In the genomic region with DNA sequence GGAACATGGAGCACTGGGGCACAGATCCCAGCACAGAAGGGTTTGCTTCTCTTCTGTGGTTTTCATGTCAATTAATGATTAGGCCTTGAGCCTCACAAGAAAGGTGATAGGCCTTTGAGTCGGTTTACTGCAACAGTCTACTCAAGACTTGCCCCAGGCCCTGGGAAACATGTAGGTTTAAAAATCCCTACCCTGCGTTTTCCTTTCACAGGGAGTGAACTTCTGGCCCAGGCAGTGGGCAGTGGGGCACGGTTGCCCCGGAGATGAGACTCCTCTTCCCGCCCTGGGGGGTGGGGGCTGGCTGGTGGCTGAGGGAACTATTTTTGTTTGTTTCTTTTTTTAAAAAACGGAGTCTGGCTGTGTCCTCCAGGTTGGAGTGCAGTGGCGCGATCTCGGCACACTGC, we compare ENCODE assay signal across 7 cellular contexts. TPM values are rescaled to one million over a fixed set of nuclear protein-coding genes. Genes with fewer than 3 reads are reported as not detected.
DNase-seq lines count a peak whose midpoint lies in the region; ATAC-seq and TF ChIP-seq lines count a peak whose summit lies in the region.

No MANE protein-coding gene starts in this region.

- H3K27me3 ChIP-seq in H7 (ENCODE audit: control insufficient read depth, insufficient read depth, low read length) (peaks cover 6% of the 10 kb centered on the region), gastrocnemius medialis (peaks cover 0 to 21% (median 19%) of the 10 kb centered on the region in 3 donors)

- POLR2A ChIA-PET in GM10248 (lab: Yijun Ruan, JAX), result no interaction called here

- H3K36me3 ChIP-seq in H7 (replicated peaks; ENCODE audit: control insufficient read depth, insufficient read depth, low read length) (no peaks in the 10 kb centered on the region; the same call in none of the 2 replicates), SK-N-MC (ENCODE audit: insufficient read depth, low read length) (0 out of 2 replicates have a peak, but pooled peaks cover 4% of the 10 kb centered on the region), gastrocnemius medialis (no peaks in the 10 kb centered on the region)

- CTCF ChIA-PET in GM10248 (lab: Yijun Ruan, JAX), result interaction anchor here (1.2 to 1.8 kb wide), 4 partner anchors 10 to 21 kb away, joined by 3 to 6 read pairs (median 4); no protein-coding TSS in a partner anchor

- peak; percentile 66 for DNase-seq in H7
- DNase-seq in SK-N-MC (ENCODE audit: low read depth, low spot score), result no peak
- DNase-seq in fibroblast of villous mesenchyme (ENCODE audit: low read depth), result no peak
- DNase-seq in gastrocnemius medialis, result no peak
- no peak for DNase-seq in GM10248 (ENCODE audit: extremely low spot score)

- in situ Hi-C loops in gastrocnemius medialis (cut with MboI; ENCODE audit: low sequenced_read_pairs in 4 of 4), result no loop called here

- intact Hi-C loops in gastrocnemius medialis (cut with DNase I; ENCODE audit: low total_unique reads), result loop anchor here (5.0 kb wide), 1 partner anchor 57 kb away; no protein-coding TSS in a partner anchor

- TF ChIP-seq CTCF in fibroblast of villous mesenchyme (IDR thresholded peaks at IDR 0.05; ENCODE audit: insufficient read depth, low read depth, low read length) (no peak), gastrocnemius medialis (IDR thresholded peaks at IDR 0.05 in 4 of 5, conservative IDR thresholded peaks at IDR 0.05 in 1 of 5) (no peak), GM10248 (IDR thresholded peaks at IDR 0.05; ENCODE audit: control extremely low read depth, extremely low read depth, low read depth, missing control alignments) (no peak)

- peaks cover 6 to 20% of the 10 kb centered on the region in 2 donors for H3K4me1 ChIP-seq in gastrocnemius medialis

- peak overlapping the region; percentile 35 for H3K4me3 ChIP-seq in H7 (ENCODE audit: insufficient read depth, low read depth, low read length)
- peak overlapping the region; percentile 80 for H3K4me3 ChIP-seq in SK-N-MC
- peak overlapping the region; percentile 83 for H3K4me3 ChIP-seq in fibroblast of villous mesenchyme (ENCODE audit: low read depth, low read length)
- H3K4me3 ChIP-seq in gastrocnemius medialis, result peak overlapping the region; percentile 54 to 82 (median 71)

- no peak for TF ChIP-seq POLR2A in gastrocnemius medialis (IDR thresholded peaks at IDR 0.05)

- peak in 1 of 2 donors; percentile 18 for ATAC-seq in gastrocnemius medialis
- ATAC-seq in HG03354 (IDR thresholded peaks at IDR 0.05; ENCODE audit: poor library complexity, severe bottlenecking, unreplicated experiment), result no peak
- no peak for ATAC-seq in HG03521 (IDR thresholded peaks at IDR 0.05; ENCODE audit: unreplicated experiment)

- H3K9me3 ChIP-seq in SK-N-MC (ENCODE audit: low read depth, low read length) (no peaks in the 10 kb centered on the region), gastrocnemius medialis (no peaks in the 10 kb centered on the region)

- H3K9ac ChIP-seq in SK-N-MC (ENCODE audit: insufficient read length), result no peak overlapping the region

- no peak overlapping the region for H3K27ac ChIP-seq in SK-N-MC
- H3K27ac ChIP-seq in gastrocnemius medialis, result peak overlapping the region; percentile 58 to 72 (median 70)

RNA-seq across cellular contexts. Expression of gene SPATA13, which starts 0.6 kb away (rescaled TPM):
- total RNA-seq in H7 (2014; rRNA removed; shearing (Covaris generic)), result 14.8 and 19.4 TPM in 2 replicates
- total RNA-seq in fibroblast of villous mesenchyme, result 17.7 and 19.9 TPM in 2 replicates
- total RNA-seq in gastrocnemius medialis, result 10 to 100 TPM in 1 of 4 donors, 1 to 10 TPM in 3; 3.2 to 17.0 (median 5.8) TPM
